21 cellular contexts compared by ENCODE assay signal in the genomic region with DNA sequence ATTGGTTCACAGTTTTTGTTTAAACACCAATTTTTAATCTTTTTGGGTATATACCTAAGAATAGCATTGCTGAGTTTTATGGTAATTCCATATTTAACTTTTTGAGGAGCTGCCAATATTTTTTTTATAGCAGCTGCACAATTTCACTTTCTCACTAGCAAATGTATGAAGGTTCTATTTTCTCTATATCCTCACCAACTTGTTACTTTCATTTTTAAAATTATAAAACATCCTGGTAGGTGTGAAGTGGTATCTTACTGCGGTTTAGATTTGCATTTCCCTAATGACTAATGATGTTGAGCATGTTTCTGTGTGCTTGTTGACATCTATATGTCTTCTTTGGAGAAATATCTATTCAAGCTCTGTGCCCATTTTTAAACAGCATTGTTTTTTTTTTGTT.
DNase-seq lines count a peak whose midpoint lies in the region; ATAC-seq and FAIRE-seq lines count a peak whose summit lies in the region.
"Had no signal": no experiment of that assay in that cellular context is flagged by ENCODE, and none has a peak within 500 bp of the region (broad histone marks: within the 10 kb centered on the region; RNA-seq: fewer than 3 reads in every experiment).

No MANE protein-coding gene starts in this region.

- H3K4me1 ChIP-seq in small intestine (ENCODE audit: control insufficient read depth in 2 of 2, insufficient read depth in 1 of 2, low read depth in 1 of 2, low read length in 1 of 2): no peaks in the 10 kb centered on the region
- H3K4me1 ChIP-seq: transverse colon had no signal

- no peaks in the 10 kb centered on the region for H3K36me3 ChIP-seq in small intestine (ENCODE audit: control insufficient read depth in 2 of 2, insufficient read depth in 2 of 2, low read length in 2 of 2)
- H3K36me3 ChIP-seq: transverse colon had no signal

- no peak for FAIRE-seq in small intestine (lab: Jason Lieb, UNC)
- FAIRE-seq: endothelial cell of umbilical vein, RCC 7860 had no signal

- H3K27ac Mint-ChIP-seq in stimulated activated naive B cell treated with anti-CD40 and anti-IgM and Interleukin-4, amounts not matched to agents 10 μg/mL and 1 μg/mL and 100 μg/mL, for 72 hours: no peak overlapping the region
- H3K27ac Mint-ChIP-seq: activated naive CD8-positive, alpha-beta T cell treated with anti-CD3 and anti-CD28 coated beads, Interleukin-2, amount 10 ng/mL, durations not matched to agents 7 days and 5 days; HFFc6; IgD-negative memory B cell had no signal

- WGBS in small intestine, 3 donors: 56 to 77% (median 71%) methylated on average over 1 of the region's 1 CpG

- DNase-seq in caudate nucleus (lab: John Stamatoyannopoulos, UW) (no peak), small intestine (no peak), D341Med (ENCODE audit: low spot score) (no peak)
- DNase-seq in stimulated activated naive B cell treated with anti-CD40 and anti-IgM and Interleukin-4, amounts not matched to agents 10 μg/mL and 1 μg/mL and 100 μg/mL, for 72 hours: no peak
- DNase-seq: activated CD4-positive, CD25-positive, alpha-beta regulatory T cell; activated CD8-positive, alpha-beta memory T cell treated with anti-CD3 and anti-CD28 coated beads, Interleukin-2, amount 50 U/mL, for 48 hours; activated naive CD8-positive, alpha-beta T cell treated with anti-CD3 and anti-CD28 coated beads, Interleukin-2, amount 10 ng/mL, durations not matched to agents 7 days and 5 days; HFFc6; kidney glomerular epithelial cell; NCI-H1417; NCI-H524 treated with DMSO at 0.1 percent for 48 hours; stimulated activated CD4-positive, alpha-beta T cell treated with anti-CD3 and anti-CD28 coated beads, Interleukin-12 subunit alpha, Interleukin-12 subunit beta, amount 100 ng/mL, for 4 hours; T-helper 1 cell; transverse colon had no signal

- no peak overlapping the region for H3K4me3 ChIP-seq in small intestine (ENCODE audit: low read depth in 1 of 2, low read length in 2 of 2)
- H3K4me3 ChIP-seq: transverse colon had no signal

- no peaks in the 10 kb centered on the region for H3K9me3 ChIP-seq in small intestine (ENCODE audit: control insufficient read depth, low read depth)
- H3K9me3 ChIP-seq: transverse colon had no signal

- H3K4me3 Mint-ChIP-seq in stimulated activated naive B cell treated with anti-CD40 and anti-IgM and Interleukin-4, amounts not matched to agents 10 μg/mL and 1 μg/mL and 100 μg/mL, for 72 hours: no peak overlapping the region
- H3K4me3 Mint-ChIP-seq: activated naive CD8-positive, alpha-beta T cell treated with anti-CD3 and anti-CD28 coated beads, Interleukin-2, amount 10 ng/mL, durations not matched to agents 7 days and 5 days; HFFc6; IgD-negative memory B cell had no signal

- no peaks in the 10 kb centered on the region for H3K4me1 Mint-ChIP-seq in stimulated activated naive B cell treated with anti-CD40 and anti-IgM and Interleukin-4, amounts not matched to agents 10 μg/mL and 1 μg/mL and 100 μg/mL, for 72 hours
- H3K4me1 Mint-ChIP-seq: activated naive CD8-positive, alpha-beta T cell treated with anti-CD3 and anti-CD28 coated beads, Interleukin-2, amount 10 ng/mL, durations not matched to agents 7 days and 5 days had no signal

- ATAC-seq in GM18511 (IDR thresholded peaks at IDR 0.05; ENCODE audit: unreplicated experiment): peak; percentile 90
- peak; percentile 81 for ATAC-seq in GM21447 (IDR thresholded peaks at IDR 0.05; ENCODE audit: unreplicated experiment)
- ATAC-seq in HG03060 (IDR thresholded peaks at IDR 0.05; ENCODE audit: low read depth, unreplicated experiment): peak; percentile 96
- peak; percentile 60 for ATAC-seq in HG03571 (IDR thresholded peaks at IDR 0.05; ENCODE audit: unreplicated experiment)
- ATAC-seq in stimulated activated naive B cell treated with anti-CD40 and anti-IgM and Interleukin-4, amounts not matched to agents 10 μg/mL and 1 μg/mL and 100 μg/mL, for 72 hours (replicated peaks): no peak

- H3K9me3 Mint-ChIP-seq in stimulated activated naive B cell treated with anti-CD40 and anti-IgM and Interleukin-4, amounts not matched to agents 10 μg/mL and 1 μg/mL and 100 μg/mL, for 72 hours: peaks cover 0 to 2% of the 10 kb centered on the region in 2 donors
- H3K9me3 Mint-ChIP-seq: HFFc6 had no signal

- no peak overlapping the region for H3K27ac ChIP-seq in caudate nucleus (ENCODE audit: low read depth, low read length)
- H3K27ac ChIP-seq in small intestine (ENCODE audit: low read depth in 1 of 2, low read length in 1 of 2): no peak overlapping the region
- H3K27ac ChIP-seq: transverse colon had no signal

- no peaks in the 10 kb centered on the region for H3K27me3 ChIP-seq in small intestine (ENCODE audit: control insufficient read depth in 2 of 2, insufficient read depth in 2 of 2, low read length in 2 of 2)
- H3K27me3 ChIP-seq: transverse colon had no signal

- no peaks in the 10 kb centered on the region for H3K36me3 Mint-ChIP-seq in stimulated activated naive B cell treated with anti-CD40 and anti-IgM and Interleukin-4, amounts not matched to agents 10 μg/mL and 1 μg/mL and 100 μg/mL, for 72 hours
- H3K36me3 Mint-ChIP-seq: activated naive CD8-positive, alpha-beta T cell treated with anti-CD3 and anti-CD28 coated beads, Interleukin-2, amount 10 ng/mL, durations not matched to agents 7 days and 5 days; IgD-negative memory B cell had no signal

- no peaks in the 10 kb centered on the region for H3K27me3 Mint-ChIP-seq in stimulated activated naive B cell treated with anti-CD40 and anti-IgM and Interleukin-4, amounts not matched to agents 10 μg/mL and 1 μg/mL and 100 μg/mL, for 72 hours
- H3K27me3 Mint-ChIP-seq: activated naive CD8-positive, alpha-beta T cell treated with anti-CD3 and anti-CD28 coated beads, Interleukin-2, amount 10 ng/mL, durations not matched to agents 7 days and 5 days; IgD-negative memory B cell had no signal

Comparison
In these comparisons a context has a peak if more than half of its experiments do, and no peak if none do; other contexts are left out.
1. ATAC-seq: peak in GM18511 (single experiment), GM21447 (single experiment), HG03060 (single experiment) and HG03571 (single experiment); none in stimulated activated naive B cell treated with anti-CD40 and anti-IgM and Interleukin-4, amounts not matched to agents 10 μg/mL and 1 μg/mL and 100 μg/mL, for 72 hours (0 of 2).